ENCODE assay signal across 8 cellular contexts in the genomic region with DNA sequence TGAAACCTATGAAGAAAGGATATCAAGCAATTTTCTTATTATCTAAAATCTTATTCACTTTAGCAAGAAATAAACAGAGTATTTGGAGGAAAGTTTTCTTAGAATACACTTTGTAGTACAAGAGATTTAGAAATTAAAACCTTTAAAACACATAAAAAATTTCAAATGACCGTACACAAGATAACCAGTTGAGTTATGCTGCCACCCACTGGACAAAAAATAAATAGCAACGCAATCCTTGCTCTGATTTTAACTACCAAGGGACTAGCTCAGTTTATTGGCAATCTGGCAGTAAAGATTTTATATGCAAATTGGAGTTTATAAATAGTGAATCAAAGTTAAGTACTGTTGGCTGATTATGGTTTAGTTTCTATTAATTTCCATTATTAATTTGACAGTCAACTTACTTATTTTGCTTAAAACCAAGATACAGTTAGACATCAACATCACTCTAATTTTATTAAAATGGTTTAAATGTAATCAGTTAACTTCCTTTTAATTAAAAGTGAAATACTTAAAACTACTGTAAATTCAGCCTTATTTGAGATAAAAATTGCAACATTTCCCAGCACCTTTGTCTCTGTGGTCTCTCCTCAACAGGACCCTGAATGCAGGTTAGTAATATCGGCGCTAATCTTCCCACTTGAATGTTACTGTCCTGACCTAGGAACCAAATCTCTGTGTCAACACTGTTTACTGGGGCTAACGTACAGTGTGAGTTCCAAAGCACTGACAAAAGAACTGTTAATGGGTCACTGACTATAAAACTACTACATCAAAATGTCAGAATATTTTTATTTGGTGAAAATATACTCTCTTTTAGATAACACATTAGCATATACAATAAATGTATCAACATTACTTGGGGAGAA. TPM values are rescaled to one million over a fixed set of nuclear protein-coding genes. Genes with fewer than 3 reads are reported as not detected.
DNase-seq lines count a peak whose midpoint lies in the region; ATAC-seq lines count a peak whose summit lies in the region.

No MANE protein-coding gene starts in this region.

- ATAC-seq in HG03432 (IDR thresholded peaks at IDR 0.05; ENCODE audit: unreplicated experiment) (peak; percentile 55), GM21717 (IDR thresholded peaks at IDR 0.05; ENCODE audit: unreplicated experiment) (no peak)

- DNase-seq in NCI-H1417 (lab: John Stamatoyannopoulos, UW) (peak; percentile 2 to 66 (median 49)), NCI-H1417 treated with DMSO at 0.1 percent for 48 hours (lab: John Stamatoyannopoulos, UW) (no peak), SK-N-DZ (ENCODE audit: low spot score) (peak; percentile 59), astrocyte of the hippocampus (ENCODE audit: low read depth, low spot score) (peak; percentile 79), inferior parietal cortex (ENCODE audit: extremely low spot score) (peak; percentile 92)
- peak; percentile 37 to 44 for DNase-seq in stimulated activated CD4-positive, alpha-beta T cell treated with anti-CD3 and anti-CD28 coated beads, Interleukin-4, amount 100 ng/mL, for 48 hours (ENCODE audit: low read depth in 2 of 2)

RNA-seq across cellular contexts. Expression of a gene that starts 33.5 kb away (rescaled TPM):
- polyA plus RNA-seq in SK-N-DZ (2014; cell fraction: cytosol; rRNA removed), result 8.5 and 17.1 TPM in 2 replicates
- polyA plus RNA-seq in SK-N-DZ (2014; cell fraction: nucleus; rRNA removed), result 11.5 and 24.2 TPM in 2 replicates
